In the genomic region with DNA sequence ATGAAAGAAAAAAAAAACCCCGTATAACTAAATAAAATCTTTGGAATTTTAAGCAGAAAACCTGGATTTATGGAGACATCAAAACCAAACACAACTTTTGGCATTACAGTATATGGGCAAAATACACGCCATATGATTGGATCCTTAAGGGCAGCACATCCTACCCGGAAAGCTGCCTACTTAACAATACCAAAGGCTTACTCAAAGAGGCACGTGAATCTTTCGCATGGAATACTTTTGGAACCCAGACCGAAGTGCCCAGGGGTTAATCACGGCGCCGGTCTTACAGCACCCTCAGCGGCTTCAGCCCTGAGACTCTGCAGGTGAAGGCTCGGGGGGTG, we compare ENCODE assay signal across 7 cellular contexts. TPM values are rescaled to one million over a fixed set of nuclear protein-coding genes. Genes with fewer than 3 reads are reported as not detected.
DNase-seq lines count a peak whose midpoint lies in the region; ATAC-seq and TF ChIP-seq lines count a peak whose summit lies in the region.

No MANE protein-coding gene starts in this region.

- H3K9me3 ChIP-seq in SJSA1 (replicated peaks) (no peaks in the 10 kb centered on the region), esophagus squamous epithelium (no peaks in the 10 kb centered on the region), neural cell (ENCODE audit: low read length) (no peaks in the 10 kb centered on the region)

- H3K36me3 ChIP-seq in SJSA1 (peaks cover 14% of the 10 kb centered on the region), esophagus squamous epithelium (peaks cover 0 to under 1% (median 0%) of the 10 kb centered on the region in 3 donors), neural cell (ENCODE audit: insufficient read depth, low read length) (no peaks in the 10 kb centered on the region)

- H3K79me2 ChIP-seq in neural cell (replicated peaks; ENCODE audit: insufficient read depth, low read length), result no peaks in the 10 kb centered on the region

- no peak for TF ChIP-seq RAD21 in neural cell (conservative IDR thresholded peaks at IDR 0.05)

- H2AFZ ChIP-seq in neural cell (ENCODE audit: low read depth, low read length), result peak overlapping the region; percentile 28

- WGBS in esophagus squamous epithelium, 2 donors, result 3% methylated on average over 11 of the region's 11 CpGs

- TF ChIP-seq POLR2A in esophagus squamous epithelium (IDR thresholded peaks at IDR 0.05), result no peak

- H3K4me1 ChIP-seq in SJSA1 (replicated peaks) (peaks cover 45% of the 10 kb centered on the region), esophagus squamous epithelium (peaks cover 0 to 32% (median 5%) of the 10 kb centered on the region in 3 donors)

- no peaks in the 10 kb centered on the region for H3F3A ChIP-seq in neural cell (ENCODE audit: insufficient read depth, low read length, poor library complexity, severe bottlenecking)

- H3K9me2 ChIP-seq in neural cell (ENCODE audit: insufficient read depth, low read length), result no peaks in the 10 kb centered on the region

- H3K27ac ChIP-seq in SJSA1 (peak overlapping the region; percentile 97), esophagus squamous epithelium (peak overlapping the region; percentile 53 to 72 (median 66)), neural cell (ENCODE audit: low read length) (no peak overlapping the region)

- peak overlapping the region; percentile 51 for H3K4me3 ChIP-seq in SJSA1
- H3K4me3 ChIP-seq in esophagus squamous epithelium, result peak overlapping the region; percentile 31 to 77 (median 58)
- peak overlapping the region; percentile 81 for H3K4me3 ChIP-seq in neural cell (ENCODE audit: low read length)

- DNase-seq in SJSA1 (ENCODE audit: low read depth in 1 of 2, low spot score in 2 of 2), result no peak
- no peak for DNase-seq in esophagus squamous epithelium (lab: John Stamatoyannopoulos, UW)
- no peak for DNase-seq in iPS-NIHi11 (ENCODE audit: low spot score)
- no peak for DNase-seq in Ammon's horn (ENCODE audit: low spot score)

- TF ChIP-seq CTCF in esophagus squamous epithelium (IDR thresholded peaks at IDR 0.05) (no peak), neural cell (IDR thresholded peaks at IDR 0.05; ENCODE audit: poor library complexity, severe bottlenecking) (no peak)

- peak overlapping the region; percentile 44 for H3K4me2 ChIP-seq in neural cell (ENCODE audit: low read length)

- peak; percentile 56 for ATAC-seq in GM18511 (IDR thresholded peaks at IDR 0.05; ENCODE audit: unreplicated experiment)
- ATAC-seq in HG02610 (IDR thresholded peaks at IDR 0.05; ENCODE audit: unreplicated experiment), result peak; percentile 72

- H4K20me1 ChIP-seq in neural cell (ENCODE audit: insufficient read depth), result no peaks in the 10 kb centered on the region

- intact Hi-C loops in esophagus squamous epithelium (cut with DNase I), result no loop called here

- H3K27me3 ChIP-seq in SJSA1 (replicated peaks) (no peaks in the 10 kb centered on the region), esophagus squamous epithelium (no peaks in the 10 kb centered on the region), neural cell (ENCODE audit: insufficient read depth, low read depth, low read length) (peaks cover 26% of the 10 kb centered on the region)

- TF ChIP-seq EP300 in neural cell (conservative IDR thresholded peaks at IDR 0.05; ENCODE audit: poor library complexity, severe bottlenecking), result no peak

- H3K9ac ChIP-seq in neural cell (ENCODE audit: low read length), result peak overlapping the region; percentile 57

TF ChIP-seq in neural cell, 6 proteins besides CTCF, POLR2A, EP300 and RAD21:
- TF ChIP-seq EZH2 (IDR thresholded peaks at IDR 0.05; ENCODE audit: borderline replicate concordance, insufficient read depth, low read length, poor library complexity, severe bottlenecking) (no peak), SMC3 (conservative IDR thresholded peaks at IDR 0.05; ENCODE audit: poor library complexity) (no peak), POLR2AphosphoS5 (IDR thresholded peaks at IDR 0.05) (no peak), MXI1 (conservative IDR thresholded peaks at IDR 0.05; ENCODE audit: poor library complexity, severe bottlenecking) (no peak), TAF1 (IDR thresholded peaks at IDR 0.05; ENCODE audit: low read depth) (no peak)
- TF ChIP-seq, protein P1, sequence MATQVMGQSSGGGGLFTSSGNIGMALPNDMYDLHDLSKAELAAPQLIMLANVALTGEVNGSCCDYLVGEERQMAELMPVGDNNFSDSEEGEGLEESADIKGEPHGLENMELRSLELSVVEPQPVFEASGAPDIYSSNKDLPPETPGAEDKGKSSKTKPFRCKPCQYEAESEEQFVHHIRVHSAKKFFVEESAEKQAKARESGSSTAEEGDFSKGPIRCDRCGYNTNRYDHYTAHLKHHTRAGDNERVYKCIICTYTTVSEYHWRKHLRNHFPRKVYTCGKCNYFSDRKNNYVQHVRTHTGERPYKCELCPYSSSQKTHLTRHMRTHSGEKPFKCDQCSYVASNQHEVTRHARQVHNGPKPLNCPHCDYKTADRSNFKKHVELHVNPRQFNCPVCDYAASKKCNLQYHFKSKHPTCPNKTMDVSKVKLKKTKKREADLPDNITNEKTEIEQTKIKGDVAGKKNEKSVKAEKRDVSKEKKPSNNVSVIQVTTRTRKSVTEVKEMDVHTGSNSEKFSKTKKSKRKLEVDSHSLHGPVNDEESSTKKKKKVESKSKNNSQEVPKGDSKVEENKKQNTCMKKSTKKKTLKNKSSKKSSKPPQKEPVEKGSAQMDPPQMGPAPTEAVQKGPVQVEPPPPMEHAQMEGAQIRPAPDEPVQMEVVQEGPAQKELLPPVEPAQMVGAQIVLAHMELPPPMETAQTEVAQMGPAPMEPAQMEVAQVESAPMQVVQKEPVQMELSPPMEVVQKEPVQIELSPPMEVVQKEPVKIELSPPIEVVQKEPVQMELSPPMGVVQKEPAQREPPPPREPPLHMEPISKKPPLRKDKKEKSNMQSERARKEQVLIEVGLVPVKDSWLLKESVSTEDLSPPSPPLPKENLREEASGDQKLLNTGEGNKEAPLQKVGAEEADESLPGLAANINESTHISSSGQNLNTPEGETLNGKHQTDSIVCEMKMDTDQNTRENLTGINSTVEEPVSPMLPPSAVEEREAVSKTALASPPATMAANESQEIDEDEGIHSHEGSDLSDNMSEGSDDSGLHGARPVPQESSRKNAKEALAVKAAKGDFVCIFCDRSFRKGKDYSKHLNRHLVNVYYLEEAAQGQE (IDR thresholded peaks at IDR 0.05; ENCODE audit: borderline replicate concordance), result no peak

RNA-seq across cellular contexts. Expression of a gene that starts 0.4 kb away (rescaled TPM):
- total RNA-seq in SJSA1 (2014; rRNA removed; shearing (Covaris generic)), result 1.4 and 5.0 TPM in 2 replicates
- total RNA-seq in esophagus squamous epithelium, result under 1 TPM; under 0.01 to 0.35 (median 0.19) TPM
- 3.8 and 6.9 TPM in 2 replicates for polyA plus RNA-seq in neural cell
- 2.2 and 4.7 TPM in 2 replicates for polyA minus RNA-seq in neural cell

RNA-seq across cellular contexts. Expression of a gene that starts 49.0 kb away (rescaled TPM):
- 64.1 and 94.7 TPM in 2 replicates for total RNA-seq in SJSA1 (2014; rRNA removed; shearing (Covaris generic))
- 10 to 100 TPM; 14.9 to 60.3 (median 36.0) TPM for total RNA-seq in esophagus squamous epithelium
- polyA plus RNA-seq in neural cell, result 45.3 and 52.4 TPM in 2 replicates
- polyA minus RNA-seq in neural cell, result 35.1 and 47.0 TPM in 2 replicates
